Comparison of ENCODE assay signal across 8 cellular contexts in the genomic region with DNA sequence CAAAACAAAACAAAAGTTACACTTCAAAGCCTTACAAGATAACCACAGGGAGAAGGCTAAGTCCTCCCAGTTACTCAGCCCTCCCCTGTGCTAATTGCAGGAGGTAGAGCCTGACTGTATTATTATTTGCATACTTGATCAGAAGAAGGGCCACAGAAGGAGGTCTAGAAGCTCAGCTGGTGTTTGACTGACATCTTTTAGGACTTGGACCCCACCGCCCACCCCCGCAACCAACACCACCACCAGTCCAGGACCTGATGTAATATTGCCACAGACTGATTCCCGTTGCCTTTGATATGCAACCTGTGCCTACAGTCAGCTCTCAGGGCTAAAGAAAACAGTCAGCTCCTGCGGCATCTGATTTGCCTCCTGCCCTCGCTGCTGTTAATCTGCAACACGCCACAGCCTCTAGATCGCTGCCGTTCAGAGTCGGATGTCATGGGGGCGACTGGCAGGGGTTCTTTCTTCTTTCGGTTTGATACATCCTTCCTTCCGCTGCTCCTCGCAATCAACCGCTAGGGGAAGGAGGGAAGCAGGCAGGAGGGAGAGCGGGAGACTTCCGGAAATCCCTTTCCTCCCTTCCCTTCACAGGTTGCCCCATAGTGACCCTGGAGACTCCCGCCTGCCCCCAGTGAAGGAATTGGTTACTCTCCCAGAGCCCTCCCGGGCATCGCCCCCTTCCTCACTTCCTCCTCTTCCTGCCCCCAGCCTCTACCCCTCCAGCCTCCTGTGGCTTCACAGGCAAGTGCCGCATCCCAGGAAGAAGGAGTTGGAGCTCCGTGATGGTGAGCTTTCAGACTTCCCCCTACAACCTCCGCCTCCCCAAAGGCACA.
A peak's percentile ranks its signal among the peaks of the same experiment; 100 is the strongest.
DNase-seq lines count a peak whose midpoint lies in the region; ATAC-seq and TF ChIP-seq lines count a peak whose summit lies in the region.

No MANE protein-coding gene starts in this region.

- intact Hi-C loops in esophagus squamous epithelium (cut with DNase I) (no loop called here), upper lobe of right lung (cut with DNase I) (no loop called here)

- TF ChIP-seq CTCF in GM10266 (IDR thresholded peaks at IDR 0.05; ENCODE audit: control insufficient read depth, insufficient read depth, low read depth, missing control alignments) (peak; percentile 19), VCaP (conservative IDR thresholded peaks at IDR 0.05) (0 out of 2 replicates have a peak, but pooled peaks have one; percentile 23), esophagus squamous epithelium (IDR thresholded peaks at IDR 0.05) (peak in 5 of 6 experiments; percentile 16 to 58 (median 32)), upper lobe of right lung (IDR thresholded peaks at IDR 0.05) (peak; percentile 26)

- H3K4me1 ChIP-seq in esophagus squamous epithelium, result peaks cover 0 to 16% (median 0%) of the 10 kb centered on the region in 3 donors
- H3K4me1 ChIP-seq in muscle layer of colon (ENCODE audit: insufficient read depth, low read length), result no peaks in the 10 kb centered on the region
- H3K4me1 ChIP-seq in upper lobe of right lung, result no peaks in the 10 kb centered on the region

- peak; percentile 51 for DNase-seq in GM10266 (ENCODE audit: extremely low spot score)
- peak; percentile 49 for DNase-seq in HT-29 (ENCODE audit: low spot score)
- no peak for DNase-seq in esophagus squamous epithelium (lab: John Stamatoyannopoulos, UW)
- DNase-seq in upper lobe of right lung, result peak; percentile 61
- no peak for DNase-seq in DMS79 (lab: John Stamatoyannopoulos, UW)

- H3K27ac ChIP-seq in VCaP (no peak overlapping the region), esophagus squamous epithelium (no peak overlapping the region), muscle layer of colon (ENCODE audit: low read depth, low read length) (no peak overlapping the region), upper lobe of right lung (no peak overlapping the region)

- H3K9me3 ChIP-seq in esophagus squamous epithelium (no peaks in the 10 kb centered on the region), muscle layer of colon (ENCODE audit: low read length) (no peaks in the 10 kb centered on the region), upper lobe of right lung (no peaks in the 10 kb centered on the region)

- H3K36me3 ChIP-seq in esophagus squamous epithelium, result no peaks in the 10 kb centered on the region
- no peaks in the 10 kb centered on the region for H3K36me3 ChIP-seq in muscle layer of colon (ENCODE audit: insufficient read depth, low read length)
- no peaks in the 10 kb centered on the region for H3K36me3 ChIP-seq in upper lobe of right lung

- ATAC-seq in GM21447 (IDR thresholded peaks at IDR 0.05; ENCODE audit: unreplicated experiment) (peak; percentile 79), upper lobe of right lung (peak; percentile 76)

- H3K9ac ChIP-seq in muscle layer of colon (ENCODE audit: low read length), result no peak overlapping the region

- TF ChIP-seq POLR2A in esophagus squamous epithelium (IDR thresholded peaks at IDR 0.05), result no peak

- H3K4me3 ChIP-seq in esophagus squamous epithelium (peak overlapping the region; percentile 14 to 64 (median 42)), muscle layer of colon (ENCODE audit: low read depth in 1 of 2, low read length in 2 of 2) (peak overlapping the region; percentile 57 to 66), upper lobe of right lung (peak overlapping the region; percentile 50)

- H3K27me3 ChIP-seq in esophagus squamous epithelium (peaks cover 0 to 44% (median 0%) of the 10 kb centered on the region in 4 donors), muscle layer of colon (ENCODE audit: control insufficient read depth in 1 of 2, insufficient read depth in 2 of 2, low read length in 2 of 2) (no peaks in the 10 kb centered on the region), upper lobe of right lung (peaks cover 3% of the 10 kb centered on the region)

- WGBS in esophagus squamous epithelium, 2 donors, result 2 to 4% methylated on average over 15 to 17 of the region's 22 CpGs

Comparison
In these comparisons a context has a peak if more than half of its experiments do, and no peak if none do; other contexts are left out.
1. DNase-seq: peak in GM10266 (single experiment), HT-29 (single experiment) and upper lobe of right lung (single experiment); none in esophagus squamous epithelium (single experiment) and DMS79 (single experiment).
2. Peak in every context shown above with its lines, with median percentiles within 50 percentile points of each other: CTCF ChIP-seq and H3K4me3 ChIP-seq.